1 cellular context compared by ENCODE assay signal in genomic region chr11:723120-723883, GRCh38.
TF ChIP-seq lines count a peak whose summit lies in the region.

No MANE protein-coding gene starts in this region.

TF ChIP-seq in WTC11, 78 proteins besides CTCF, POLR2A, EP300 and RAD21 (continued from another document):
- TF ChIP-seq ZNF532 (CRISPR knock-in tag; IDR thresholded peaks at IDR 0.05; ENCODE audit: borderline replicate concordance): no peak
- TF ChIP-seq AR (CRISPR knock-in tag; IDR thresholded peaks at IDR 0.05): no peak
- no peak for TF ChIP-seq STAT6 (CRISPR knock-in tag; conservative IDR thresholded peaks at IDR 0.05; ENCODE audit: low read depth)
- no peak for TF ChIP-seq ZNF138 (CRISPR knock-in tag; conservative IDR thresholded peaks at IDR 0.05)
- TF ChIP-seq NR1H2 (CRISPR knock-in tag; IDR thresholded peaks at IDR 0.05): no peak
- no peak for TF ChIP-seq ESRRA (CRISPR knock-in tag; IDR thresholded peaks at IDR 0.05; ENCODE audit: borderline replicate concordance)
- no peak for TF ChIP-seq ATF6 (CRISPR knock-in tag; IDR thresholded peaks at IDR 0.05)
- no peak for TF ChIP-seq MLX (CRISPR knock-in tag; IDR thresholded peaks at IDR 0.05)
- TF ChIP-seq FOXJ3 (CRISPR knock-in tag; IDR thresholded peaks at IDR 0.05; ENCODE audit: borderline replicate concordance): no peak
